In the genomic region with DNA sequence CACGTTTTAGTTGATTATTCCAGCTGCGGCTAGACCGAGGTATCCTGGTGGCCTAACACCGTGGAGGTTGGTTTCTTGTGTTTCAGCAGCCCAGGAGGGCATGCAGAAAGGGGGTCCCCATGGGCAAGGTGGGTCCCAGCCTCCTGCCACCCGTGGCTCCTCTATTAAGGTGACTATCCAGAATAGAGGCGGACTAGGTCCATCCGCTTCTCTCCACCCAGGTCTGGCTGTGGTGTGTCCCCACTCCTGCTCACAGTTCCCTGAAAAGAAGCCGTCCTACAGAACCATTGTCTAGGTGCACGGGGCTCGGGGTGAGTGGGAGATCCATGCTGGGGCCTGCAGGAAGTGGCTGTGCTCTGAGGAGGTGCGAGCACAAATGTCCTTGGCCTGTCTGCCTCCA, we compare ENCODE assay signal across 8 cellular contexts.
"Had no signal": no experiment of that assay in that cellular context is flagged by ENCODE, and none has a peak within 500 bp of the region (broad histone marks: within the 10 kb centered on the region; RNA-seq: fewer than 3 reads in every experiment).

No MANE protein-coding gene starts in this region.

- H3K9me3 Mint-ChIP-seq: HFFc6 had no signal

- H3K36me3 ChIP-seq: HAP-1 had no signal

- H3K4me3 Mint-ChIP-seq: HFFc6 had no signal

- H3K27ac Mint-ChIP-seq: HFFc6 had no signal

- H3K4me3 ChIP-seq: GM23248, HAP-1, K562 had no signal

- H3K9ac ChIP-seq: GM23248 had no signal

- H2AFZ ChIP-seq: GM23248 had no signal

- H3K9me3 ChIP-seq: HAP-1 had no signal

- H3K27ac ChIP-seq: GM23248, HL-60 had no signal

- DNase-seq: GM23248, GOT3, H7, HFFc6, IMR-90 had no signal

- H3K4me1 ChIP-seq: HAP-1 had no signal
